2 cellular contexts compared by ENCODE assay signal in the genomic region with DNA sequence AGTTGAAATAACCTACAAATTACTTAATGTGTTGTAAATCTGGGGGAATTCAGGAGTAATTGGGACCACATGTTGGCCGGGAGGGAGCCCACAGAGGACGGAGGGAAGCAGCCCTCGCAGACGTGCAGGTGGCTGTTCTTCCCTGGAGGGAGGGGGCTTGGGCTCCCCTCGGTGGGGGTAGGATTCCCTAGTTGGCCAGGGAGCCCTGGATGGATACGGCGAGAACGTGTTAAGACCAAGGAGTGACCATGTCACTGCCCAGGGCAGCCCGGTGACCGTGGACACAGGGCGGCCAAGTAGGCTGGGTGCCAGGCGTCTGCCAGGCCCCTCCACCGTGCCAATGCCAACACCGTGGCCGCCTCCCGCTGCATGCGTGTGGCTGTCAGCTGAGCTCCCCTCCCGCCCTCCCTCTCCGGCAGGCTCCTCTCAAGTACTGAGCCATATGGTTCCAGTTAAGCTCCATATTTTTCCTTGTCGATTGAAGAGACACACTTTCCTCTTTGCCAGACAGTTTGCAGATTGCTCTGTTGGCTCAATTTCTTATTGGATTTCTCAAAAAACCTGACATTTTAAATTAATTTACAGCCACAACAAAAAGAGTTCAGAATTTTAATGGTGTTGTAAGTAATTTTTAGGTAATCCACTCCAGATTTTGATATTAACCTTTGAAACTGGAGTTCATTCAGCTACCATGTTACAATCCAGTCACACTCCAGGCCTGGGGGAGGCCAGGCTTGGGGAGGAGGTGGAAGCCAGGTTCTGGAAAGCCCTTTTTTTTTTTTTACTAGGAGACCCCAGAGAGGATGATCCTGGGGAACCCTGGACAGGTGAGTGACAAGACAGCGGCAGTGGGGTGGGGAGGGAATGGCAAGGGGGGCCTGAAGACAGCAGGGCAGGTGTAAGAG.
TF ChIP-seq lines count a peak whose summit lies in the region.

No MANE protein-coding gene starts in this region.

TF ChIP-seq in A549, 52 proteins besides CTCF, POLR2A, EP300 and RAD21 (continued from another document):
- TF ChIP-seq HEYL (CRISPR knock-in tag; IDR thresholded peaks at IDR 0.05) (no peak), GATA3 (IDR thresholded peaks at IDR 0.05; ENCODE audit: borderline replicate concordance) (no peak), MAZ (IDR thresholded peaks at IDR 0.05; ENCODE audit: borderline replicate concordance, low read depth, low read length) (no peak), EHF (CRISPR knock-in tag; IDR thresholded peaks at IDR 0.05) (no peak), MYC (IDR thresholded peaks at IDR 0.05; ENCODE audit: borderline replicate concordance, low read length) (no peak), JUNB (IDR thresholded peaks at IDR 0.05) (no peak), NR3C1 (IDR thresholded peaks at IDR 0.05) (no peak)
- TF ChIP-seq, protein P1, sequence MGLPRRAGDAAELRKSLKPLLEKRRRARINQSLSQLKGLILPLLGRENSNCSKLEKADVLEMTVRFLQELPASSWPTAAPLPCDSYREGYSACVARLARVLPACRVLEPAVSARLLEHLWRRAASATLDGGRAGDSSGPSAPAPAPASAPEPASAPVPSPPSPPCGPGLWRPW (IDR thresholded peaks at IDR 0.05): no peak

TF ChIP-seq in IMR-90, 13 proteins besides CTCF, POLR2A, EP300 and RAD21 (continued from another document):
- TF ChIP-seq, protein P2, sequence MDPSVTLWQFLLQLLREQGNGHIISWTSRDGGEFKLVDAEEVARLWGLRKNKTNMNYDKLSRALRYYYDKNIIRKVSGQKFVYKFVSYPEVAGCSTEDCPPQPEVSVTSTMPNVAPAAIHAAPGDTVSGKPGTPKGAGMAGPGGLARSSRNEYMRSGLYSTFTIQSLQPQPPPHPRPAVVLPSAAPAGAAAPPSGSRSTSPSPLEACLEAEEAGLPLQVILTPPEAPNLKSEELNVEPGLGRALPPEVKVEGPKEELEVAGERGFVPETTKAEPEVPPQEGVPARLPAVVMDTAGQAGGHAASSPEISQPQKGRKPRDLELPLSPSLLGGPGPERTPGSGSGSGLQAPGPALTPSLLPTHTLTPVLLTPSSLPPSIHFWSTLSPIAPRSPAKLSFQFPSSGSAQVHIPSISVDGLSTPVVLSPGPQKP (IDR thresholded peaks at IDR 0.05; ENCODE audit: borderline replicate concordance, low read depth, low read length): no peak
- no peak for TF ChIP-seq FOS (IDR thresholded peaks at IDR 0.05; ENCODE audit: low read depth, low read length)
- TF ChIP-seq SMC3 (IDR thresholded peaks at IDR 0.05; ENCODE audit: low read depth, low read length): no peak
